ENCODE assay signal across 12 cellular contexts in the genomic region with DNA sequence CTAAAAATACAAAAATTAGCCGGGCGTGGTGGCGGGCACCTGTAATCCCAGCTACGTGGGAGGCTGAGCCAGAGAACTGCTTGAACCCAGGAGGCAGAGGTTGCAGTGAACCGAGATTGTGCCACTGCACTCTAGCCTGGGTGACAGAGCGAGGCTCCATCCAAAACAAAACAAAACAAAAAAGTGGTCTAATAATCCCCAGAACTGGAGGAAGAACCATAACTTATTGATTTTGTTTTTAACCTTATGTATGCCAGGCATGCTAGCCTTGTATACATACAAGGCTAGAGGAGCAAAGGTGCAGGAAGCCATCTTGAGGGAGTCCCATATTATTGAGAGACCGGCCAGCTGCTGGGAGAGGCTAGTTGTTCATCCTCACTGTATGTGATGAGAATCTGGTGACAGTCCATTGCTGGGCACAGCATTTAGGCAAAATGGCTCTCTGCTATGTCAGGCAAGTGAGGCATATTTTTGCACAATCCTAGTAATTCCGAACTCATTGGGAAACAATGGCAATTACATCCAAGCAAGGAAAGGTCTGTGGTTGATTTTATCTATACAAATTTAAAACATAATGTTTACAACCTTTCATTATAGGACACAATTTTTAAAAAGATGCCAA. TPM values are rescaled to one million over a fixed set of nuclear protein-coding genes. Genes with fewer than 3 reads are reported as not detected.
DNase-seq lines count a peak whose midpoint lies in the region; ATAC-seq, FAIRE-seq and TF ChIP-seq lines count a peak whose summit lies in the region.
"Had no signal": no experiment of that assay in that cellular context is flagged by ENCODE, and none has a peak within 500 bp of the region (broad histone marks: within the 10 kb centered on the region; RNA-seq: fewer than 3 reads in every experiment).

No MANE protein-coding gene starts in this region.

- no peak for ATAC-seq in GM12878

- no peaks in the 10 kb centered on the region; a peak in 1 of 4 replicates for H3K36me3 ChIP-seq in GM12878 (ENCODE audit: control insufficient read depth in 2 of 2, insufficient read depth in 2 of 2, low read length in 1 of 2)
- H3K36me3 ChIP-seq in stomach = no peaks in the 10 kb centered on the region
- H3K36me3 ChIP-seq: heart right ventricle, SJCRH30 had no signal

- no peak overlapping the region for H3K9ac ChIP-seq in GM12878 (ENCODE audit: control insufficient read depth, insufficient read depth, low read length)

- H3K4me3 ChIP-seq in GM12878 (no peak overlapping the region), stomach (no peak overlapping the region)

- no peak for TF ChIP-seq EP300 in GM12878 (IDR thresholded peaks at IDR 0.05; ENCODE audit: borderline replicate concordance in 1 of 2, control insufficient read depth in 1 of 2, low read depth in 2 of 2, low read length in 2 of 2)
- TF ChIP-seq EP300 in stomach (IDR thresholded peaks at IDR 0.05) = no peak

- no peaks in the 10 kb centered on the region for H3K79me2 ChIP-seq in GM12878 (ENCODE audit: control insufficient read depth, insufficient read depth, low read length)

- H3K4me1 Mint-ChIP-seq in activated naive CD4-positive, alpha-beta T cell treated with anti-CD3 and anti-CD28 coated beads for 36 hours (ENCODE audit: low read depth) = peaks cover 18% of the 10 kb centered on the region

- H3K4me2 ChIP-seq in GM12878 (ENCODE audit: control insufficient read depth, insufficient read depth) = peak overlapping the region; percentile 47

- peak overlapping the region; percentile 24 for H3K27ac Mint-ChIP-seq in activated naive CD4-positive, alpha-beta T cell treated with anti-CD3 and anti-CD28 coated beads for 36 hours

- CTCF ChIA-PET in activated naive CD4-positive, alpha-beta T cell treated with anti-CD3 and anti-CD28 coated beads for 36 hours (lab: Charles Lee) = interaction anchor here (1.1 to 20.7 kb wide), 2 partner anchors 10 to 40 kb away, joined by 4 to 570 read pairs; a partner anchor contains a TSS
- CTCF ChIA-PET in GM12878 (lab: Yijun Ruan, JAX) = interaction anchor here (1.1 to 21.0 kb wide), 2 partner anchors 37 to 75 kb away, joined by 3 to 897 read pairs; no protein-coding TSS in a partner anchor

- TF ChIP-seq RAD21 in GM12878 (IDR thresholded peaks at IDR 0.05; ENCODE audit: insufficient read depth, low read depth, low read length) = no peak

- RAD21 ChIA-PET in GM12878 (lab: Charles Lee; ENCODE audit: unreplicated experiment) = interaction anchor here (1.2 kb wide), 1 partner anchor 14 kb away, joined by 3 read pairs; no protein-coding TSS in a partner anchor

- H3K27ac ChIP-seq in GM12878 (ENCODE audit: control insufficient read depth, insufficient read depth) = no peak overlapping the region; the same call in 1 of the 2 replicates
- H3K27ac ChIP-seq in stomach = peak overlapping the region in 3 of 5 donors; percentile 90 to 93 (median 92)

- no peaks in the 10 kb centered on the region for H3K4me1 ChIP-seq in GM12878 (ENCODE audit: control insufficient read depth, insufficient read depth, low read length)
- peaks cover 9 to 24% (median 19%) of the 10 kb centered on the region in 4 donors for H3K4me1 ChIP-seq in stomach

- H3K27me3 ChIP-seq in GM12878 (replicated peaks in 1 of 2; ENCODE audit: control insufficient read depth in 2 of 2, insufficient read depth in 2 of 2, low read length in 1 of 2) (no peaks in the 10 kb centered on the region), stomach (no peaks in the 10 kb centered on the region)
- H3K27me3 ChIP-seq: heart right ventricle, SJCRH30 had no signal

- SMC1A ChIA-PET in GM12878 (lab: Charles Lee; ENCODE audit: uncharacterized antibody, unreplicated experiment) = interaction anchor here (1.4 kb wide), 1 partner anchor 14 kb away, joined by 11 read pairs; no protein-coding TSS in a partner anchor

- H3K9me3 Mint-ChIP-seq in activated naive CD4-positive, alpha-beta T cell treated with anti-CD3 and anti-CD28 coated beads for 36 hours = no peaks in the 10 kb centered on the region

- no TSS peak for BruUV-seq in GM12878 (replicated peaks; lab: Mats Ljungman, UMichigan)

- H3K9me3 ChIP-seq in GM12878 (replicated peaks; ENCODE audit: control insufficient read depth, insufficient read depth, low read length) (peaks cover 2% of the 10 kb centered on the region; the same call in 2 of the 3 replicates), stomach (no peaks in the 10 kb centered on the region)
- H3K9me3 ChIP-seq: heart right ventricle, SJCRH30 had no signal

- peaks cover 2% of the 10 kb centered on the region for H3K27me3 Mint-ChIP-seq in activated naive CD4-positive, alpha-beta T cell treated with anti-CD3 and anti-CD28 coated beads for 36 hours (ENCODE audit: low read depth)

- TF ChIP-seq POLR2A in GM12878 (IDR thresholded peaks at IDR 0.05; ENCODE audit: low read depth, low read length) (no peak), stomach (IDR thresholded peaks at IDR 0.05) (no peak)

- H3K4me3 Mint-ChIP-seq in activated naive CD4-positive, alpha-beta T cell treated with anti-CD3 and anti-CD28 coated beads for 36 hours = peak overlapping the region; percentile 18

- in situ Hi-C loops in GM12878 (cut with MboI) = no loop called here

- no peak for DNase-seq in activated naive CD4-positive, alpha-beta T cell treated with anti-CD3 and anti-CD28 coated beads for 36 hours
- no peak for DNase-seq in activated naive CD4-positive, alpha-beta T cell (lab: John Stamatoyannopoulos, UW)
- DNase-seq in NAMALWA (ENCODE audit: low spot score) = peak; percentile 26
- DNase-seq in GM12878 (ENCODE audit: low read depth, low spot score) = no peak
- no peak for DNase-seq in stomach
- DNase-seq in GF-D8 (lab: John Stamatoyannopoulos, UW) = no peak
- no peak for DNase-seq in NCI-H748 treated with DMSO at 0.1 percent for 48 hours (lab: John Stamatoyannopoulos, UW)
- DNase-seq in NCI-H69 (lab: John Stamatoyannopoulos, UW) = no peak
- DNase-seq: anterior cingulate cortex; heart right ventricle; stimulated activated CD4-positive, alpha-beta T cell treated with anti-CD3 and anti-CD28 coated beads, Interleukin-12 subunit alpha, Interleukin-12 subunit beta, amount 100 ng/mL, for 4 hours had no signal

- FAIRE-seq in GM12878 (lab: Jason Lieb, UNC) = no peak

- 88% methylated on average over 8 of the region's 8 CpGs for whole genome bisulfite sequencing in GM12878 (ENCODE audit: insufficient coverage, insufficient replicate concordance, low lambda C conversion rate, missing lambda C conversion rate)
- WGBS in stomach, 5 donors = 86 to 92% (median 88%) methylated on average over 8 of the region's 8 CpGs

- no peak for TF ChIP-seq CTCF in GM12878 (IDR thresholded peaks at IDR 0.05 in 2 of 3, conservative IDR thresholded peaks at IDR 0.05 in 1 of 3; ENCODE audit: control insufficient read depth in 2 of 3, extremely low read depth in 1 of 3, insufficient read depth in 1 of 3, low read depth in 3 of 3, low read length in 3 of 3)
- TF ChIP-seq CTCF in stomach (IDR thresholded peaks at IDR 0.05) = no peak

- intact Hi-C loops in activated naive CD4-positive, alpha-beta T cell treated with anti-CD3 and anti-CD28 coated beads for 36 hours (cut with micrococcal nuclease) = no loop called here
- intact Hi-C loops in GM12878 (cut with micrococcal nuclease; ENCODE audit: unreplicated experiment) = no loop called here
- intact Hi-C loops in stomach (cut with DNase I; ENCODE audit: low total_unique reads) = no loop called here

- H3K36me3 Mint-ChIP-seq in activated naive CD4-positive, alpha-beta T cell treated with anti-CD3 and anti-CD28 coated beads for 36 hours (ENCODE audit: low read depth) = no peaks in the 10 kb centered on the region

- POLR2A ChIA-PET in GM12878 (lab: Charles Lee) = interaction anchor here (0.7 to 2.7 kb wide), 5 partner anchors 15 to 111 kb away, joined by 3 to 22 read pairs (median 3); a partner anchor contains a TSS

- H4K20me1 ChIP-seq in GM12878 (ENCODE audit: control insufficient read depth, insufficient read depth) = no peaks in the 10 kb centered on the region

- no peak overlapping the region for H2AFZ ChIP-seq in GM12878 (ENCODE audit: control insufficient read depth, low read depth, low read length)

TF ChIP-seq in GM12878, 131 proteins besides CTCF, POLR2A, EP300 and RAD21 (continues in another document):
- TF ChIP-seq, protein P1, sequence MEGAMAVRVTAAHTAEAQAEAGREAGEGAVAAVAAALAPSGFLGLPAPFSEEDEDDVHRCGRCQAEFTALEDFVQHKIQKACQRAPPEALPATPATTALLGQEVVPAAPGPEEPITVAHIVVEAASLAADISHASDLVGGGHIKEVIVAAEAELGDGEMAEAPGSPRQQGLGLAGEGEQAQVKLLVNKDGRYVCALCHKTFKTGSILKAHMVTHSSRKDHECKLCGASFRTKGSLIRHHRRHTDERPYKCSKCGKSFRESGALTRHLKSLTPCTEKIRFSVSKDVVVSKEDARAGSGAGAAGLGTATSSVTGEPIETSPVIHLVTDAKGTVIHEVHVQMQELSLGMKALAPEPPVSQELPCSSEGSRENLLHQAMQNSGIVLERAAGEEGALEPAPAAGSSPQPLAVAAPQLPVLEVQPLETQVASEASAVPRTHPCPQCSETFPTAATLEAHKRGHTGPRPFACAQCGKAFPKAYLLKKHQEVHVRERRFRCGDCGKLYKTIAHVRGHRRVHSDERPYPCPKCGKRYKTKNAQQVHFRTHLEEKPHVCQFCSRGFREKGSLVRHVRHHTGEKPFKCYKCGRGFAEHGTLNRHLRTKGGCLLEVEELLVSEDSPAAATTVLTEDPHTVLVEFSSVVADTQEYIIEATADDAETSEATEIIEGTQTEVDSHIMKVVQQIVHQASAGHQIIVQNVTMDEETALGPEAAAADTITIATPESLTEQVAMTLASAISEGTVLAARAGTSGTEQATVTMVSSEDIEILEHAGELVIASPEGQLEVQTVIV (IDR thresholded peaks at IDR 0.05; ENCODE audit: borderline replicate concordance, partially characterized antibody) = no peak

RNA-seq across cellular contexts. Expression of a gene that starts 18.0 kb away (rescaled TPM):
- total RNA-seq in activated naive CD4-positive, alpha-beta T cell treated with anti-CD3 and anti-CD28 coated beads for 36 hours = 1 to 10 TPM in 1 of 2 experiments, under 1 TPM in 1; 0.57 to 1.4 TPM
- total RNA-seq in GM12878 (2013; cell fraction: nucleolus; rRNA removed) = 4.1 and 4.5 TPM in 2 replicates
- total RNA-seq in GM12878 (2014; rRNA removed) = 1.5 and 2.1 TPM in 2 replicates
- total RNA-seq in GM12878 (2014; rRNA removed; fragmentation: Illumina TruSeq; extraction: Trizol) = 1.9 and 2.3 TPM in 2 replicates
- total RNA-seq in GM12878 (2021) = 2.3 and 3.2 TPM in 2 replicates
- polyA plus RNA-seq in GM12878 (2011; ENCODE audit: low read depth) = 1.1 TPM
- 5.9 TPM in 2 replicates for polyA plus RNA-seq in GM12878 (2011; rRNA removed)
- polyA plus RNA-seq in GM12878 (2011; cell fraction: cytosol; rRNA removed) = 4.6 and 4.8 TPM in 2 replicates
- polyA plus RNA-seq in GM12878 (2011; cell fraction: nucleus; rRNA removed) = 5.6 and 6.5 TPM in 2 replicates
- 0.95 and 2.1 TPM in 2 replicates for polyA plus RNA-seq in GM12878 (2012)
- 2.2 and 5.1 TPM in 2 replicates for polyA plus RNA-seq in GM12878 (2014; fragmentation: Illumina TruSeq; extraction: Trizol)
- 1 to 10 TPM in 1 of 2 experiments, under 1 TPM in 1; 0.52 to 1.2 TPM for polyA plus RNA-seq in GM12878 (2014; fragmentation: Nextera tagmentation; extraction: Ambion mirVana)
- polyA plus RNA-seq in GM12878 (2014; rRNA removed) = 2.2 and 3.0 TPM in 2 replicates
- 1 to 10 TPM; 1.3 to 1.5 TPM for polyA plus RNA-seq in GM12878 (2016; fragmentation: Nextera tagmentation; extraction: Ambion mirVana)
- 6.9 and 8.1 TPM in 2 replicates for polyA minus RNA-seq in GM12878 (2011; rRNA and poly(A)+ RNA removed)
- 1.1 and 1.9 TPM in 2 replicates for polyA minus RNA-seq in GM12878 (2011; cell fraction: cytosol; rRNA and poly(A)+ RNA removed)
- 2.1 and 2.3 TPM in 2 replicates for polyA minus RNA-seq in GM12878 (2011; cell fraction: nucleus; rRNA and poly(A)+ RNA removed)
- 1 to 10 TPM; 3.5 to 8.2 (median 4.5) TPM for total RNA-seq in stomach
- 1 to 10 TPM; 1.5 to 3.7 (median 3.5) TPM for polyA plus RNA-seq in stomach
